ENCODE assay signal across 8 cellular contexts in the genomic region with DNA sequence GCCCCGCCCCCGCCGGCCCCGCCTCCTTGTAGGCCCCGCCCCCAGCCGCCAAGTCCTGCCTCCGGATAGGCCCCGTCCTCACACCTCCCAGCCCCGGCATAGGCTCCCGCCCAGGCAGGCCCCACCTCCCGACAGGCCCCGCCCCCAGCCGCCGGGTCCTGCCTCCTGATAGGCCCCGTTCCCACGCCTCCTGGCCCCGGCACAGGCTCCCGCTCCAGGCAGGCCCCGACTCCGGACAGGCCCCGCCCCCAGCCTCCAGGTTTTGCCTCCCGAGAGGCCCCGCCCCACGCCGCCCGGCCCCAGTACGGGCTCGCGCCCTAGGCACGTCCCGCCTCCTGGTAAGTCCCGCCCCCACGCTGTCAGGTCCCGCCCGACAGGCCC. TPM values are rescaled to one million over a fixed set of nuclear protein-coding genes. Genes with fewer than 3 reads are reported as not detected.
DNase-seq lines count a peak whose midpoint lies in the region; ATAC-seq and TF ChIP-seq lines count a peak whose summit lies in the region.

No MANE protein-coding gene starts in this region.

- H3K4me1 ChIP-seq in hepatocyte (ENCODE audit: insufficient read depth): peaks cover 46% of the 10 kb centered on the region
- no peaks in the 10 kb centered on the region for H3K4me1 ChIP-seq in aorta (ENCODE audit: control insufficient read depth in 1 of 2, insufficient read depth in 2 of 2, low read length in 2 of 2)

- peak overlapping the region; percentile 97 for H3K4me2 ChIP-seq in hepatocyte

- H3K27ac ChIP-seq in hepatocyte: no peak overlapping the region
- H3K27ac ChIP-seq in aorta (ENCODE audit: low read depth in 1 of 2, low read length in 2 of 2): no peak overlapping the region

- H3K27me3 ChIP-seq in hepatocyte (no peaks in the 10 kb centered on the region), aorta (ENCODE audit: control insufficient read depth in 1 of 2, insufficient read depth in 2 of 2, low read length in 1 of 2) (no peaks in the 10 kb centered on the region)

- DNase-seq in NCI-H187 (lab: John Stamatoyannopoulos, UW): peak; percentile 92 to 99
- DNase-seq in T1000 (lab: John Stamatoyannopoulos, UW): peak; percentile 99
- DNase-seq in astrocyte of the hippocampus (ENCODE audit: low read depth, low spot score): peak; percentile 100
- DNase-seq in hepatocyte (ENCODE audit: low spot score): peak; percentile 100
- peak; percentile 84 for DNase-seq in retina
- DNase-seq in aorta: peak; percentile 100

- H3K4me3 ChIP-seq in hepatocyte (no peak overlapping the region), aorta (ENCODE audit: low read length in 2 of 2) (peak overlapping the region in 1 of 2 donors; percentile 50)

- ATAC-seq in GM18505 (IDR thresholded peaks at IDR 0.05; ENCODE audit: unreplicated experiment) (peak; percentile 86), HG02970 (IDR thresholded peaks at IDR 0.05; ENCODE audit: low FRiP score, unreplicated experiment) (peak; percentile 83), aorta (ENCODE audit: low FRiP score) (peak; percentile 96)

- 0% methylated on average over 8 of the region's 35 CpGs for WGBS in hepatocyte (ENCODE audit: low lambda C conversion rate, missing lambda C conversion rate)
- 1 to 2% methylated on average over 22 to 35 of the region's 35 CpGs for WGBS in aorta, 2 donors

- TF ChIP-seq CTCF in hepatocyte (IDR thresholded peaks at IDR 0.05; ENCODE audit: poor library complexity): no peak

- no peaks in the 10 kb centered on the region for H3K9me2 ChIP-seq in hepatocyte (replicated peaks; ENCODE audit: insufficient read depth)

- H3K9me3 ChIP-seq in hepatocyte (ENCODE audit: low read depth) (no peaks in the 10 kb centered on the region), aorta (ENCODE audit: control insufficient read depth, low read length) (no peaks in the 10 kb centered on the region)

- H3K36me3 ChIP-seq in hepatocyte (replicated peaks; ENCODE audit: insufficient read depth, low read depth) (no peaks in the 10 kb centered on the region), aorta (ENCODE audit: control insufficient read depth in 1 of 2, insufficient read depth in 2 of 2, low read length in 1 of 2) (no peaks in the 10 kb centered on the region)

- H4K20me1 ChIP-seq in hepatocyte (ENCODE audit: insufficient read depth, poor library complexity, severe bottlenecking): no peaks in the 10 kb centered on the region

- TF ChIP-seq POLR2A in GM18505 (IDR thresholded peaks at IDR 0.05; ENCODE audit: borderline replicate concordance, extremely low read depth, insufficient read depth, insufficient read length): peak; percentile 1

- intact Hi-C loops in aorta (cut with DNase I): loop anchor here in 1 of 2 donors (2.0 kb wide), 1 partner anchor 79 kb away; no protein-coding TSS in a partner anchor

- H3K79me2 ChIP-seq in hepatocyte: peaks cover 30% of the 10 kb centered on the region

- no peak overlapping the region for H2AFZ ChIP-seq in hepatocyte

RNA-seq across cellular contexts. Expression of gene MICALL2, which starts 0.2 kb away (rescaled TPM):
- 9.8 and 16.4 TPM in 2 replicates for total RNA-seq in hepatocyte
- polyA plus RNA-seq in hepatocyte: 28.2 and 34.5 TPM in 2 replicates
- 10 to 100 TPM; 41.7 to 70.3 TPM for total RNA-seq in aorta
- 100 to 1,000 TPM in 1 of 2 donors, 10 to 100 TPM in 1; 57.7 to 346 TPM for polyA plus RNA-seq in aorta

RNA-seq across cellular contexts. Expression of gene INTS1, which starts 44.7 kb away (rescaled TPM):
- total RNA-seq in hepatocyte (15.5 and 30.0 TPM in 2 replicates), aorta (10 to 100 TPM; 56.4 to 77.9 TPM)
- polyA plus RNA-seq in hepatocyte (53.6 and 57.3 TPM in 2 replicates), aorta (100 to 1,000 TPM in 1 of 2 donors, 10 to 100 TPM in 1; 17.2 to 109 TPM)
